13 cellular contexts compared by ENCODE assay signal in genomic region chr1:234886081-234886874, GRCh38.
DNase-seq lines count a peak whose midpoint lies in the region; ATAC-seq and TF ChIP-seq lines count a peak whose summit lies in the region.
"Had no signal": no experiment of that assay in that cellular context is flagged by ENCODE, and none has a peak within 500 bp of the region (broad histone marks: within the 10 kb centered on the region; RNA-seq: fewer than 3 reads in every experiment).

No MANE protein-coding gene starts in this region.

- peaks cover 4% of the 10 kb centered on the region for H3K9me3 Mint-ChIP-seq in neural progenitor cell
- H3K9me3 Mint-ChIP-seq: activated naive CD4-positive, alpha-beta T cell treated with anti-CD3 and anti-CD28 coated beads, Interleukin-2, amount 50 U/mL, for 24 hours; effector memory CD8-positive, alpha-beta T cell had no signal

- no peak overlapping the region for H3K27ac ChIP-seq in neural progenitor cell
- H3K27ac ChIP-seq in vagina: peak overlapping the region; percentile 88
- H3K27ac ChIP-seq: SJCRH30 had no signal

- H3K9me3 ChIP-seq in neural progenitor cell (ENCODE audit: low read depth) (no peaks in the 10 kb centered on the region), vagina (no peaks in the 10 kb centered on the region)
- H3K9me3 ChIP-seq: SJCRH30 had no signal

- H3K4me1 Mint-ChIP-seq in neural progenitor cell: peaks cover 29% of the 10 kb centered on the region

- no peak overlapping the region for H2AFZ ChIP-seq in neural progenitor cell (replicated peaks)

- peaks cover 18% of the 10 kb centered on the region for H3K27me3 Mint-ChIP-seq in neural progenitor cell (ENCODE audit: insufficient read depth, low read depth)
- H3K27me3 Mint-ChIP-seq: activated naive CD4-positive, alpha-beta T cell treated with anti-CD3 and anti-CD28 coated beads, Interleukin-2, amount 50 U/mL, for 24 hours had no signal

- H3K27ac Mint-ChIP-seq in neural progenitor cell: peak overlapping the region; percentile 6

- no peaks in the 10 kb centered on the region for H4K20me1 ChIP-seq in neural progenitor cell (ENCODE audit: low read depth)

- intact Hi-C loops in vagina (cut with DNase I): loop anchor here (10.0 kb wide), 1 partner anchor 161 kb away; no protein-coding TSS in a partner anchor

- TF ChIP-seq CTCF in fibroblast of mammary gland (conservative IDR thresholded peaks at IDR 0.05; ENCODE audit: control insufficient read depth, insufficient read depth, low read depth, low read length): no peak
- TF ChIP-seq CTCF in neural progenitor cell (IDR thresholded peaks at IDR 0.05): no peak
- TF ChIP-seq CTCF in vagina (IDR thresholded peaks at IDR 0.05): no peak

- no peak overlapping the region for H3K4me3 ChIP-seq in fibroblast of mammary gland (ENCODE audit: control insufficient read depth, low read depth, low read length)
- H3K4me3 ChIP-seq in neural progenitor cell: no peak overlapping the region
- H3K4me3 ChIP-seq in vagina: no peak overlapping the region
- H3K4me3 ChIP-seq: SJCRH30 had no signal

- H3K36me3 ChIP-seq in neural progenitor cell (no peaks in the 10 kb centered on the region), vagina (no peaks in the 10 kb centered on the region)
- H3K36me3 ChIP-seq: SJCRH30 had no signal

- no peaks in the 10 kb centered on the region for H3F3A ChIP-seq in neural progenitor cell (ENCODE audit: low read depth)

- DNase-seq in SKM-1 treated with dmso at 0.1 percent for 144 hours (lab: John Stamatoyannopoulos, UW; ENCODE audit: unreplicated experiment) (peak; percentile 35), SKM-1 (lab: John Stamatoyannopoulos, UW; ENCODE audit: unreplicated experiment) (no peak), fibroblast of mammary gland (ENCODE audit: low read depth) (peak; percentile 81), neural progenitor cell (ENCODE audit: low spot score) (no peak), vagina (ENCODE audit: extremely low spot score in 2 of 2) (no peak), dermis blood vessel endothelial cell (no peak), T1000 (lab: John Stamatoyannopoulos, UW) (no peak)
- DNase-seq: effector memory CD8-positive, alpha-beta T cell; nucleus accumbens; trophoblast cell had no signal

- no peak for ATAC-seq in GM21717 (IDR thresholded peaks at IDR 0.05; ENCODE audit: unreplicated experiment)
- ATAC-seq: effector memory CD8-positive, alpha-beta T cell had no signal

- no peak overlapping the region for H3K4me2 ChIP-seq in neural progenitor cell

- no peaks in the 10 kb centered on the region for H3K79me2 ChIP-seq in neural progenitor cell (ENCODE audit: low read depth)

- no peaks in the 10 kb centered on the region for H3K27me3 ChIP-seq in neural progenitor cell
- no peaks in the 10 kb centered on the region for H3K27me3 ChIP-seq in vagina
- H3K27me3 ChIP-seq: SJCRH30 had no signal

- H3K36me3 Mint-ChIP-seq in neural progenitor cell: no peaks in the 10 kb centered on the region
- H3K36me3 Mint-ChIP-seq: activated naive CD4-positive, alpha-beta T cell treated with anti-CD3 and anti-CD28 coated beads, Interleukin-2, amount 50 U/mL, for 24 hours had no signal

- no peak overlapping the region for H3K4me3 Mint-ChIP-seq in neural progenitor cell
- H3K4me3 Mint-ChIP-seq: activated naive CD4-positive, alpha-beta T cell treated with anti-CD3 and anti-CD28 coated beads, Interleukin-2, amount 50 U/mL, for 24 hours; effector memory CD8-positive, alpha-beta T cell had no signal

- H3K4me1 ChIP-seq in neural progenitor cell: no peaks in the 10 kb centered on the region
- H3K4me1 ChIP-seq in vagina: peaks cover 33% of the 10 kb centered on the region

- TF ChIP-seq POLR2A in vagina (IDR thresholded peaks at IDR 0.05): no peak

- no peak overlapping the region for H3K9ac ChIP-seq in neural progenitor cell

Comparison
In these comparisons a context has a peak if more than half of its experiments do, and no peak if none do; other contexts are left out.
1. DNase-seq: peak in SKM-1 treated with dmso at 0.1 percent for 144 hours (single experiment) and fibroblast of mammary gland (single experiment); none in SKM-1 (single experiment), neural progenitor cell (single experiment), vagina (0 of 2), dermis blood vessel endothelial cell (single experiment) and T1000 (single experiment).